ENCODE assay signal across 1 cellular context in the genomic region with DNA sequence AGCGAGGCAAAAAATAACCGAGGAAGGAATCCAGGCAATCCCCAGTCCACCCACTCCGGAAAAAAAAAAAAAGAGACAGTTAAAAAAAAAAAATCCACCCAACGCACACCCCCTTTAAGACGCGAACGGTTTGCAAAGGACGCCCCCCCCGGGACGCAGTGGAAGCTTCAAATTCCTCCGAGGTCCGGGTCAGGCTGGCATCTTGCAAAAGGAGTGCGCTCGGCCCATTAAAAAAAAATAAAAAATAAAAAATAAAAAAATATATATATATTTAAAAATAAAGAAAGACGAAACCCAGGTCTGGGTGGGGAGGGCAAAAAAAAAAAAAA.
TF ChIP-seq lines count a peak whose summit lies in the region.

No MANE protein-coding gene starts in this region.

TF ChIP-seq in WTC11, 78 proteins besides CTCF, POLR2A, EP300 and RAD21 (continued from another document):
- TF ChIP-seq, protein P1, sequence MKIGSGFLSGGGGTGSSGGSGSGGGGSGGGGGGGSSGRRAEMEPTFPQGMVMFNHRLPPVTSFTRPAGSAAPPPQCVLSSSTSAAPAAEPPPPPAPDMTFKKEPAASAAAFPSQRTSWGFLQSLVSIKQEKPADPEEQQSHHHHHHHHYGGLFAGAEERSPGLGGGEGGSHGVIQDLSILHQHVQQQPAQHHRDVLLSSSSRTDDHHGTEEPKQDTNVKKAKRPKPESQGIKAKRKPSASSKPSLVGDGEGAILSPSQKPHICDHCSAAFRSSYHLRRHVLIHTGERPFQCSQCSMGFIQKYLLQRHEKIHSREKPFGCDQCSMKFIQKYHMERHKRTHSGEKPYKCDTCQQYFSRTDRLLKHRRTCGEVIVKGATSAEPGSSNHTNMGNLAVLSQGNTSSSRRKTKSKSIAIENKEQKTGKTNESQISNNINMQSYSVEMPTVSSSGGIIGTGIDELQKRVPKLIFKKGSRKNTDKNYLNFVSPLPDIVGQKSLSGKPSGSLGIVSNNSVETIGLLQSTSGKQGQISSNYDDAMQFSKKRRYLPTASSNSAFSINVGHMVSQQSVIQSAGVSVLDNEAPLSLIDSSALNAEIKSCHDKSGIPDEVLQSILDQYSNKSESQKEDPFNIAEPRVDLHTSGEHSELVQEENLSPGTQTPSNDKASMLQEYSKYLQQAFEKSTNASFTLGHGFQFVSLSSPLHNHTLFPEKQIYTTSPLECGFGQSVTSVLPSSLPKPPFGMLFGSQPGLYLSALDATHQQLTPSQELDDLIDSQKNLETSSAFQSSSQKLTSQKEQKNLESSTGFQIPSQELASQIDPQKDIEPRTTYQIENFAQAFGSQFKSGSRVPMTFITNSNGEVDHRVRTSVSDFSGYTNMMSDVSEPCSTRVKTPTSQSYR (CRISPR knock-in tag; IDR thresholded peaks at IDR 0.05) = no peak
- TF ChIP-seq ZNF416 (CRISPR knock-in tag; IDR thresholded peaks at IDR 0.05) (no peak), CREB1 (CRISPR knock-in tag; IDR thresholded peaks at IDR 0.05) (no peak)
- TF ChIP-seq, protein P2, sequence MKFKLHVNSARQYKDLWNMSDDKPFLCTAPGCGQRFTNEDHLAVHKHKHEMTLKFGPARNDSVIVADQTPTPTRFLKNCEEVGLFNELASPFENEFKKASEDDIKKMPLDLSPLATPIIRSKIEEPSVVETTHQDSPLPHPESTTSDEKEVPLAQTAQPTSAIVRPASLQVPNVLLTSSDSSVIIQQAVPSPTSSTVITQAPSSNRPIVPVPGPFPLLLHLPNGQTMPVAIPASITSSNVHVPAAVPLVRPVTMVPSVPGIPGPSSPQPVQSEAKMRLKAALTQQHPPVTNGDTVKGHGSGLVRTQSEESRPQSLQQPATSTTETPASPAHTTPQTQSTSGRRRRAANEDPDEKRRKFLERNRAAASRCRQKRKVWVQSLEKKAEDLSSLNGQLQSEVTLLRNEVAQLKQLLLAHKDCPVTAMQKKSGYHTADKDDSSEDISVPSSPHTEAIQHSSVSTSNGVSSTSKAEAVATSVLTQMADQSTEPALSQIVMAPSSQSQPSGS (CRISPR knock-in tag; IDR thresholded peaks at IDR 0.05; ENCODE audit: borderline replicate concordance, low read depth) = no peak
